In genomic region chr5:20972419-20972925, GRCh38 we compare ENCODE assay signal across 8 cellular contexts.
DNase-seq lines count a peak whose midpoint lies in the region; ATAC-seq and TF ChIP-seq lines count a peak whose summit lies in the region.

No MANE protein-coding gene starts in this region.

- intact Hi-C loops in ascending aorta (cut with DNase I) = no loop called here

- peak overlapping the region; percentile 72 for H3K27ac Mint-ChIP-seq in chondrocyte (ENCODE audit: unreplicated experiment)
- no peak overlapping the region for H3K27ac Mint-ChIP-seq in activated CD8-positive, alpha-beta memory T cell treated with anti-CD3 and anti-CD28 coated beads, Interleukin-2, amount 10 ng/mL, durations not matched to agents 7 days and 5 days

- peaks cover 6% of the 10 kb centered on the region for H3K4me1 ChIP-seq in ES-I3 (ENCODE audit: insufficient read depth, low read length)
- no peaks in the 10 kb centered on the region for H3K4me1 ChIP-seq in ascending aorta

- H3K27me3 ChIP-seq in ascending aorta = no peaks in the 10 kb centered on the region

- H3K36me3 ChIP-seq in ES-I3 (ENCODE audit: insufficient read depth, low read length) (no peaks in the 10 kb centered on the region), ascending aorta (no peaks in the 10 kb centered on the region)

- ATAC-seq in HG02678 (IDR thresholded peaks at IDR 0.05; ENCODE audit: unreplicated experiment) = peak; percentile 81
- ATAC-seq in activated CD8-positive, alpha-beta memory T cell treated with anti-CD3 and anti-CD28 coated beads, Interleukin-2, amount 10 ng/mL, durations not matched to agents 7 days and 5 days = no peak

- H3K4me3 Mint-ChIP-seq in chondrocyte (ENCODE audit: unreplicated experiment) = peak overlapping the region; percentile 65
- no peak overlapping the region for H3K4me3 Mint-ChIP-seq in activated CD8-positive, alpha-beta memory T cell treated with anti-CD3 and anti-CD28 coated beads, Interleukin-2, amount 10 ng/mL, durations not matched to agents 7 days and 5 days

- H3K9ac ChIP-seq in ES-I3 (ENCODE audit: low read depth, low read length) = peak overlapping the region; percentile 14; the same call in 1 of the 2 replicates

- CTCF ChIA-PET in activated CD8-positive, alpha-beta memory T cell treated with anti-CD3 and anti-CD28 coated beads, Interleukin-2, amount 10 ng/mL, durations not matched to agents 7 days and 5 days (lab: Charles Lee) = no interaction called here

- no peaks in the 10 kb centered on the region for H3K36me3 Mint-ChIP-seq in chondrocyte (ENCODE audit: low read depth)
- H3K36me3 Mint-ChIP-seq in activated CD8-positive, alpha-beta memory T cell treated with anti-CD3 and anti-CD28 coated beads, Interleukin-2, amount 10 ng/mL, durations not matched to agents 7 days and 5 days = no peaks in the 10 kb centered on the region

- peaks cover 3% of the 10 kb centered on the region for H3K27me3 Mint-ChIP-seq in chondrocyte (ENCODE audit: low read depth)
- no peaks in the 10 kb centered on the region for H3K27me3 Mint-ChIP-seq in activated CD8-positive, alpha-beta memory T cell treated with anti-CD3 and anti-CD28 coated beads, Interleukin-2, amount 10 ng/mL, durations not matched to agents 7 days and 5 days

- H3K4me1 Mint-ChIP-seq in chondrocyte (ENCODE audit: low read depth) = peaks cover 10% of the 10 kb centered on the region
- H3K4me1 Mint-ChIP-seq in activated CD8-positive, alpha-beta memory T cell treated with anti-CD3 and anti-CD28 coated beads, Interleukin-2, amount 10 ng/mL, durations not matched to agents 7 days and 5 days = no peaks in the 10 kb centered on the region

- H3K4me3 ChIP-seq in ascending aorta = peak overlapping the region in 1 of 2 donors; percentile 32

- H3K9me3 Mint-ChIP-seq in chondrocyte (ENCODE audit: low read depth) = no peaks in the 10 kb centered on the region
- peaks cover 1% of the 10 kb centered on the region for H3K9me3 Mint-ChIP-seq in activated CD8-positive, alpha-beta memory T cell treated with anti-CD3 and anti-CD28 coated beads, Interleukin-2, amount 10 ng/mL, durations not matched to agents 7 days and 5 days (ENCODE audit: low read depth)

- peak; percentile 79 for TF ChIP-seq CTCF in chondrocyte (IDR thresholded peaks at IDR 0.05)
- no peak for TF ChIP-seq CTCF in ascending aorta (IDR thresholded peaks at IDR 0.05)

- DNase-seq in NCI-H526 (lab: John Stamatoyannopoulos, UW) (peak; percentile 3 to 41), chondrocyte (ENCODE audit: low spot score) (no peak), medulla oblongata (ENCODE audit: extremely low spot score) (peak; percentile 76), ascending aorta (ENCODE audit: low spot score in 2 of 2) (no peak), NCI-H82 (lab: John Stamatoyannopoulos, UW) (no peak)
- no peak for DNase-seq in activated CD8-positive, alpha-beta memory T cell treated with anti-CD3 and anti-CD28 coated beads, Interleukin-2, amount 10 ng/mL, durations not matched to agents 7 days and 5 days

- no peaks in the 10 kb centered on the region for H3K9me3 ChIP-seq in ES-I3 (ENCODE audit: control insufficient read depth, insufficient read depth, low read length)
- H3K9me3 ChIP-seq in ascending aorta = no peaks in the 10 kb centered on the region

- H3K27ac ChIP-seq in ascending aorta = no peak overlapping the region

Comparison
In these comparisons a context has a peak if more than half of its experiments do, and no peak if none do; other contexts are left out.
1. DNase-seq: peak in NCI-H526 (2 of 2) and medulla oblongata (single experiment); none in chondrocyte (single experiment), ascending aorta (0 of 2), activated CD8-positive, alpha-beta memory T cell treated with anti-CD3 and anti-CD28 coated beads, Interleukin-2, amount 10 ng/mL, durations not matched to agents 7 days and 5 days (single experiment) and NCI-H82 (single experiment).